ENCODE assay signal across 1 cellular context in the genomic region with DNA sequence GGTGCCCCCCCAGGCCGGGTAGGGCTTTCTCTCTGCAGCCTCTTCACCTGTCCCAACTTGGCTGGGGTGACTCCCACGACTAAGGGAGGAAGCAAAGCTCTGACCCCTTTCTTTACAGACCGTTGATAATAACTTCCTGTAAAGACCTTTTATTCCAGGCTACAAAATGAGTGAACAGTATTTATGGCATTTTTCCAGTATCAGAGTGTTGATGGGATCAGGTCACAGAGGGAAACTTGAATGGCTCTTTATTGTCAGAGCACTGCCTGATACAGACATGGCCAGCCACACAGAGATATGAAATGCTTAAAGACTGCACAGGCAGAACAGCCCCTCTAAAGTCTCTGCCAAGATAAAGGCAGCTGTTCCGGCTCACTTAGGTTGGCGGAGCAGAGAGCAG.
TF ChIP-seq lines count a peak whose summit lies in the region.

No MANE protein-coding gene starts in this region.

TF ChIP-seq in HepG2, 621 proteins besides CTCF, POLR2A, EP300 and RAD21 (continued from another document):
- TF ChIP-seq, protein P1, sequence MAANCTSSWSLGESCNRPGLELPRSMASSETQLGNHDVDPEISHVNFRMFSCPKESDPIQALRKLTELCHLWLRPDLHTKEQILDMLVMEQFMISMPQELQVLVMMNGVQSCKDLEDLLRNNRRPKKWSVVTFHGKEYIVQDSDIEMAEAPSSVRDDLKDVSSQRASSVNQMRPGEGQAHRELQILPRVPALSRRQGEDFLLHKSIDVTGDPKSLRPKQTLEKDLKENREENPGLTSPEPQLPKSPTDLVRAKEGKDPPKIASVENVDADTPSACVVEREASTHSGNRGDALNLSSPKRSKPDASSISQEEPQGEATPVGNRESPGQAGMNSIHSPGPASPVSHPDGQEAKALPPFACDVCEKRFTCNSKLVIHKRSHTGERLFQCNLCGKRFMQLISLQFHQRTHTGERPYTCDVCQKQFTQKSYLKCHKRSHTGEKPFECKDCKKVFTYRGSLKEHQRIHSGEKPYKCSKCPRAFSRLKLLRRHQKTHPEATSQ (CRISPR knock-in tag; IDR thresholded peaks at IDR 0.05; ENCODE audit: borderline replicate concordance), result no peak
- no peak for TF ChIP-seq ZMYM3 (CRISPR knock-in tag; IDR thresholded peaks at IDR 0.05)
- TF ChIP-seq ZIK1 (CRISPR knock-in tag; IDR thresholded peaks at IDR 0.05; ENCODE audit: borderline replicate concordance, low read depth), result no peak
- TF ChIP-seq ZNF337 (CRISPR knock-in tag; IDR thresholded peaks at IDR 0.05; ENCODE audit: borderline replicate concordance, low read depth), result no peak
- TF ChIP-seq REPIN1 (CRISPR knock-in tag; IDR thresholded peaks at IDR 0.05; ENCODE audit: borderline replicate concordance, low read depth), result no peak
- TF ChIP-seq, protein P2, sequence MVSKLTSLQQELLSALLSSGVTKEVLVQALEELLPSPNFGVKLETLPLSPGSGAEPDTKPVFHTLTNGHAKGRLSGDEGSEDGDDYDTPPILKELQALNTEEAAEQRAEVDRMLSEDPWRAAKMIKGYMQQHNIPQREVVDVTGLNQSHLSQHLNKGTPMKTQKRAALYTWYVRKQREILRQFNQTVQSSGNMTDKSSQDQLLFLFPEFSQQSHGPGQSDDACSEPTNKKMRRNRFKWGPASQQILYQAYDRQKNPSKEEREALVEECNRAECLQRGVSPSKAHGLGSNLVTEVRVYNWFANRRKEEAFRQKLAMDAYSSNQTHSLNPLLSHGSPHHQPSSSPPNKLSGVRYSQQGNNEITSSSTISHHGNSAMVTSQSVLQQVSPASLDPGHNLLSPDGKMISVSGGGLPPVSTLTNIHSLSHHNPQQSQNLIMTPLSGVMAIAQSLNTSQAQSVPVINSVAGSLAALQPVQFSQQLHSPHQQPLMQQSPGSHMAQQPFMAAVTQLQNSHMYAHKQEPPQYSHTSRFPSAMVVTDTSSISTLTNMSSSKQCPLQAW (CRISPR knock-in tag; IDR thresholded peaks at IDR 0.05), result no peak
- TF ChIP-seq, protein P3, sequence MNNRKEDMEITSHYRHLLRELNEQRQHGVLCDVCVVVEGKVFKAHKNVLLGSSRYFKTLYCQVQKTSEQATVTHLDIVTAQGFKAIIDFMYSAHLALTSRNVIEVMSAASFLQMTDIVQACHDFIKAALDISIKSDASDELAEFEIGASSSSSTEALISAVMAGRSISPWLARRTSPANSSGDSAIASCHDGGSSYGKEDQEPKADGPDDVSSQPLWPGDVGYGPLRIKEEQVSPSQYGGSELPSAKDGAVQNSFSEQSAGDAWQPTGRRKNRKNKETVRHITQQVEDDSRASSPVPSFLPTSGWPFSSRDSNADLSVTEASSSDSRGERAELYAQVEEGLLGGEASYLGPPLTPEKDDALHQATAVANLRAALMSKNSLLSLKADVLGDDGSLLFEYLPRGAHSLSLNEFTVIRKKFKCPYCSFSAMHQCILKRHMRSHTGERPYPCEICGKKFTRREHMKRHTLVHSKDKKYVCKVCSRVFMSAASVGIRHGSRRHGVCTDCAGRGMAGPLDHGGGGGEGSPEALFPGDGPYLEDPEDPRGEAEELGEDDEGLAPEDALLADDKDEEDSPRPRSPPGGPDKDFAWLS (CRISPR knock-in tag; IDR thresholded peaks at IDR 0.05; ENCODE audit: borderline replicate concordance), result no peak
- TF ChIP-seq HNF4A (CRISPR knock-in tag; IDR thresholded peaks at IDR 0.05), result no peak
- no peak for TF ChIP-seq ZNF83 (CRISPR knock-in tag; IDR thresholded peaks at IDR 0.05; ENCODE audit: borderline replicate concordance)
- no peak for TF ChIP-seq ZNF776 (CRISPR knock-in tag; IDR thresholded peaks at IDR 0.05)
- TF ChIP-seq ZBTB8A (CRISPR knock-in tag; IDR thresholded peaks at IDR 0.05; ENCODE audit: borderline replicate concordance, low read depth), result no peak
- TF ChIP-seq, protein P4, sequence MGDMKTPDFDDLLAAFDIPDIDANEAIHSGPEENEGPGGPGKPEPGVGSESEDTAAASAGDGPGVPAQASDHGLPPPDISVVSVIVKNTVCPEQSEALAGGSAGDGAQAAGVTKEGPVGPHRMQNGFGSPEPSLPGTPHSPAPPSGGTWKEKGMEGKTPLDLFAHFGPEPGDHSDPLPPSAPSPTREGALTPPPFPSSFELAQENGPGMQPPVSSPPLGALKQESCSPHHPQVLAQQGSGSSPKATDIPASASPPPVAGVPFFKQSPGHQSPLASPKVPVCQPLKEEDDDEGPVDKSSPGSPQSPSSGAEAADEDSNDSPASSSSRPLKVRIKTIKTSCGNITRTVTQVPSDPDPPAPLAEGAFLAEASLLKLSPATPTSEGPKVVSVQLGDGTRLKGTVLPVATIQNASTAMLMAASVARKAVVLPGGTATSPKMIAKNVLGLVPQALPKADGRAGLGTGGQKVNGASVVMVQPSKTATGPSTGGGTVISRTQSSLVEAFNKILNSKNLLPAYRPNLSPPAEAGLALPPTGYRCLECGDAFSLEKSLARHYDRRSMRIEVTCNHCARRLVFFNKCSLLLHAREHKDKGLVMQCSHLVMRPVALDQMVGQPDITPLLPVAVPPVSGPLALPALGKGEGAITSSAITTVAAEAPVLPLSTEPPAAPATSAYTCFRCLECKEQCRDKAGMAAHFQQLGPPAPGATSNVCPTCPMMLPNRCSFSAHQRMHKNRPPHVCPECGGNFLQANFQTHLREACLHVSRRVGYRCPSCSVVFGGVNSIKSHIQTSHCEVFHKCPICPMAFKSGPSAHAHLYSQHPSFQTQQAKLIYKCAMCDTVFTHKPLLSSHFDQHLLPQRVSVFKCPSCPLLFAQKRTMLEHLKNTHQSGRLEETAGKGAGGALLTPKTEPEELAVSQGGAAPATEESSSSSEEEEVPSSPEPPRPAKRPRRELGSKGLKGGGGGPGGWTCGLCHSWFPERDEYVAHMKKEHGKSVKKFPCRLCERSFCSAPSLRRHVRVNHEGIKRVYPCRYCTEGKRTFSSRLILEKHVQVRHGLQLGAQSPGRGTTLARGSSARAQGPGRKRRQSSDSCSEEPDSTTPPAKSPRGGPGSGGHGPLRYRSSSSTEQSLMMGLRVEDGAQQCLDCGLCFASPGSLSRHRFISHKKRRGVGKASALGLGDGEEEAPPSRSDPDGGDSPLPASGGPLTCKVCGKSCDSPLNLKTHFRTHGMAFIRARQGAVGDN (CRISPR knock-in tag; IDR thresholded peaks at IDR 0.05), result no peak
- TF ChIP-seq, protein P5, sequence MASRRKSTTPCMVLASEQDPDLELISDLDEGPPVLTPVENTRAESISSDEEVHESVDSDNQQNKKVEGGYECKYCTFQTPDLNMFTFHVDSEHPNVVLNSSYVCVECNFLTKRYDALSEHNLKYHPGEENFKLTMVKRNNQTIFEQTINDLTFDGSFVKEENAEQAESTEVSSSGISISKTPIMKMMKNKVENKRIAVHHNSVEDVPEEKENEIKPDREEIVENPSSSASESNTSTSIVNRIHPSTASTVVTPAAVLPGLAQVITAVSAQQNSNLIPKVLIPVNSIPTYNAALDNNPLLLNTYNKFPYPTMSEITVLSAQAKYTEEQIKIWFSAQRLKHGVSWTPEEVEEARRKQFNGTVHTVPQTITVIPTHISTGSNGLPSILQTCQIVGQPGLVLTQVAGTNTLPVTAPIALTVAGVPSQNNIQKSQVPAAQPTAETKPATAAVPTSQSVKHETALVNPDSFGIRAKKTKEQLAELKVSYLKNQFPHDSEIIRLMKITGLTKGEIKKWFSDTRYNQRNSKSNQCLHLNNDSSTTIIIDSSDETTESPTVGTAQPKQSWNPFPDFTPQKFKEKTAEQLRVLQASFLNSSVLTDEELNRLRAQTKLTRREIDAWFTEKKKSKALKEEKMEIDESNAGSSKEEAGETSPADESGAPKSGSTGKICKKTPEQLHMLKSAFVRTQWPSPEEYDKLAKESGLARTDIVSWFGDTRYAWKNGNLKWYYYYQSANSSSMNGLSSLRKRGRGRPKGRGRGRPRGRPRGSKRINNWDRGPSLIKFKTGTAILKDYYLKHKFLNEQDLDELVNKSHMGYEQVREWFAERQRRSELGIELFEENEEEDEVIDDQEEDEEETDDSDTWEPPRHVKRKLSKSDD (CRISPR knock-in tag; IDR thresholded peaks at IDR 0.05; ENCODE audit: low read depth), result no peak
